14 cellular contexts compared by ENCODE assay signal in the genomic region with DNA sequence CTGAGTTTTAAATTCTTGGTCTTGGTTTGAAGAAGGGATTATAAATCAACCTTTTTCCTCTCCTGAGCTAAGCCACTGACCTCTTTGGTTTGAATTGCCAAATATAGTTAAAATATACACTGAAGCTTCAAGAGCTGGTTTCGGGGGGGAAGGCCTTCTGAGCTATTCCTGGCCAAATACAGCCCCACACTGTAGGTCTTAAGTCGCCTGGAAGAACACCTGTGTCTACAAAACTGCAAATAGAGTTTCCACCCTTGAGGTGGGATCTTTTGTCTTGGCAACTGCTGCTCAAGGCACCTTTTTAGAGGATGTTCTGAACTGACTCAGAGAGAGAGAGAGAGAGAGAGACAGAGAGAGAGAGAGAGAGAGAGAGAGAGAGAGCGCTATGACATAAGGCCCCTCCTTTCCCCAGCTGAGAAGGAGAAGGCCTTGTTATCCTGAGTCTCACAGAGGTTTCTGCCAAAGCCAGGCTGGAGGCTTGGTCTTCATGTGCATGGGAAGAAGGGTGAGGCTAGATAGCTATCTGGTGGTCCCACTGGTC. TPM values are rescaled to one million over a fixed set of nuclear protein-coding genes. Genes with fewer than 3 reads are reported as not detected.
DNase-seq lines count a peak whose midpoint lies in the region; ATAC-seq and TF ChIP-seq lines count a peak whose summit lies in the region.
"Had no signal": no experiment of that assay in that cellular context is flagged by ENCODE, and none has a peak within 500 bp of the region (broad histone marks: within the 10 kb centered on the region; RNA-seq: fewer than 3 reads in every experiment).

No MANE protein-coding gene starts in this region.

- no peak for TF ChIP-seq CTCF in OCI-LY3 (IDR thresholded peaks at IDR 0.05; ENCODE audit: low read depth, low read length)
- peak in 1 of 5 experiments; percentile 10 for TF ChIP-seq CTCF in tibial nerve (IDR thresholded peaks at IDR 0.05)
- TF ChIP-seq CTCF in glutamatergic neuron (IDR thresholded peaks at IDR 0.05; ENCODE audit: partially characterized antibody, unreplicated experiment), result no peak

- WGBS in tibial nerve, 2 donors, result 79 to 85% methylated on average over 3 of the region's 3 CpGs

- no peaks in the 10 kb centered on the region for H3K9me3 Mint-ChIP-seq in activated naive CD8-positive, alpha-beta T cell treated with anti-CD3 and anti-CD28 coated beads, Interleukin-2, amount 50 U/mL, for 24 hours
- no peaks in the 10 kb centered on the region for H3K9me3 Mint-ChIP-seq in activated naive CD8-positive, alpha-beta T cell treated with anti-CD3 and anti-CD28 coated beads for 36 hours
- peaks cover 2% of the 10 kb centered on the region for H3K9me3 Mint-ChIP-seq in glutamatergic neuron (ENCODE audit: unreplicated experiment)
- no peaks in the 10 kb centered on the region for H3K9me3 Mint-ChIP-seq in CD4-positive, alpha-beta memory T cell
- H3K9me3 Mint-ChIP-seq: naive thymus-derived CD8-positive, alpha-beta T cell had no signal

- H3K36me3 ChIP-seq in OCI-LY3 (replicated peaks; ENCODE audit: low read depth, low read length), result peaks cover 12% of the 10 kb centered on the region
- H3K36me3 ChIP-seq in tibial nerve, result no peaks in the 10 kb centered on the region
- H3K36me3 ChIP-seq in CD4-positive, alpha-beta memory T cell (ENCODE audit: insufficient read depth, low read length), result no peaks in the 10 kb centered on the region

- ATAC-seq in activated naive CD8-positive, alpha-beta T cell treated with anti-CD3 and anti-CD28 coated beads, Interleukin-2, amount 50 U/mL, for 24 hours, result no peak
- no peak for ATAC-seq in HG02798 (IDR thresholded peaks at IDR 0.05; ENCODE audit: poor library complexity, unreplicated experiment)
- ATAC-seq: naive thymus-derived CD8-positive, alpha-beta T cell; Right ventricle myocardium inferior had no signal

- no peak overlapping the region for H3K4me3 Mint-ChIP-seq in activated naive CD8-positive, alpha-beta T cell treated with anti-CD3 and anti-CD28 coated beads, Interleukin-2, amount 50 U/mL, for 24 hours
- H3K4me3 Mint-ChIP-seq in activated naive CD8-positive, alpha-beta T cell treated with anti-CD3 and anti-CD28 coated beads for 36 hours, result no peak overlapping the region
- H3K4me3 Mint-ChIP-seq in glutamatergic neuron (ENCODE audit: unreplicated experiment), result no peak overlapping the region
- H3K4me3 Mint-ChIP-seq in CD4-positive, alpha-beta memory T cell, result no peak overlapping the region
- H3K4me3 Mint-ChIP-seq: naive thymus-derived CD8-positive, alpha-beta T cell had no signal

- H3K4me3 ChIP-seq in OCI-LY3 (ENCODE audit: low read length), result no peak overlapping the region; the same call in 1 of the 2 replicates
- H3K4me3 ChIP-seq in tibial nerve, result no peak overlapping the region
- H3K4me3 ChIP-seq in CD4-positive, alpha-beta memory T cell (ENCODE audit: low read length in 2 of 2), result no peak overlapping the region

- no peaks in the 10 kb centered on the region for H3K36me3 Mint-ChIP-seq in activated naive CD8-positive, alpha-beta T cell treated with anti-CD3 and anti-CD28 coated beads, Interleukin-2, amount 50 U/mL, for 24 hours (ENCODE audit: low read depth)
- peaks cover 18% of the 10 kb centered on the region for H3K36me3 Mint-ChIP-seq in activated naive CD8-positive, alpha-beta T cell treated with anti-CD3 and anti-CD28 coated beads for 36 hours
- no peaks in the 10 kb centered on the region for H3K36me3 Mint-ChIP-seq in glutamatergic neuron (ENCODE audit: unreplicated experiment)
- no peaks in the 10 kb centered on the region for H3K36me3 Mint-ChIP-seq in CD4-positive, alpha-beta memory T cell
- H3K36me3 Mint-ChIP-seq: naive thymus-derived CD8-positive, alpha-beta T cell had no signal

- H3K9me3 ChIP-seq in OCI-LY3 (ENCODE audit: insufficient read depth, low read length) (0 out of 2 replicates have a peak, but pooled peaks cover 4% of the 10 kb centered on the region), tibial nerve (no peaks in the 10 kb centered on the region)
- H3K9me3 ChIP-seq in CD4-positive, alpha-beta memory T cell (ENCODE audit: control insufficient read depth in 1 of 2, low read length in 2 of 2), result no peaks in the 10 kb centered on the region

- peak overlapping the region; percentile 60 for H3K27ac Mint-ChIP-seq in activated naive CD8-positive, alpha-beta T cell treated with anti-CD3 and anti-CD28 coated beads, Interleukin-2, amount 50 U/mL, for 24 hours
- H3K27ac Mint-ChIP-seq in activated naive CD8-positive, alpha-beta T cell treated with anti-CD3 and anti-CD28 coated beads for 36 hours, result no peak overlapping the region
- H3K27ac Mint-ChIP-seq in glutamatergic neuron (ENCODE audit: unreplicated experiment), result no peak overlapping the region
- no peak overlapping the region for H3K27ac Mint-ChIP-seq in CD4-positive, alpha-beta memory T cell

- H3K27me3 ChIP-seq in OCI-LY3 (ENCODE audit: low read depth, low read length), result peaks cover 45% of the 10 kb centered on the region
- H3K27me3 ChIP-seq in tibial nerve, result no peaks in the 10 kb centered on the region
- peaks cover 19% of the 10 kb centered on the region for H3K27me3 ChIP-seq in CD4-positive, alpha-beta memory T cell (ENCODE audit: insufficient read depth, low read length)

- no peak for TF ChIP-seq POLR2A in tibial nerve (IDR thresholded peaks at IDR 0.05)

- CTCF ChIA-PET in CD4-positive, alpha-beta memory T cell (lab: Charles Lee; ENCODE audit: partially characterized antibody), result interaction anchor here (0.6 to 12.8 kb wide), 8 partner anchors 13 to 1985 kb away, joined by 3 to 349 read pairs (median 3); no protein-coding TSS in a partner anchor

- H3K4me1 ChIP-seq in OCI-LY3 (ENCODE audit: low read length) (peaks cover 52% of the 10 kb centered on the region), tibial nerve (peaks cover 0 to 46% (median 19%) of the 10 kb centered on the region in 4 donors)
- H3K4me1 ChIP-seq in CD4-positive, alpha-beta memory T cell (ENCODE audit: insufficient read depth, low read length), result peaks cover 32% of the 10 kb centered on the region

- intact Hi-C loops in CD4-positive, alpha-beta memory T cell (cut with micrococcal nuclease), result no loop called here

- peaks cover 40% of the 10 kb centered on the region for H3K27me3 Mint-ChIP-seq in activated naive CD8-positive, alpha-beta T cell treated with anti-CD3 and anti-CD28 coated beads, Interleukin-2, amount 50 U/mL, for 24 hours
- H3K27me3 Mint-ChIP-seq in activated naive CD8-positive, alpha-beta T cell treated with anti-CD3 and anti-CD28 coated beads for 36 hours, result peaks cover 63% of the 10 kb centered on the region
- H3K27me3 Mint-ChIP-seq in glutamatergic neuron (ENCODE audit: unreplicated experiment), result peaks cover 12% of the 10 kb centered on the region
- peaks cover 15 to 27% of the 10 kb centered on the region in 2 donors for H3K27me3 Mint-ChIP-seq in CD4-positive, alpha-beta memory T cell

- TF ChIP-seq EP300 in tibial nerve (IDR thresholded peaks at IDR 0.05), result no peak

- H4K20me1 ChIP-seq in OCI-LY3 (ENCODE audit: insufficient read depth, low read length), result no peaks in the 10 kb centered on the region

- H3K27ac ChIP-seq in OCI-LY3 (ENCODE audit: low read length) (peak overlapping the region; percentile 44; the same call in 1 of the 2 replicates), tibial nerve (peak overlapping the region in 3 of 4 donors; percentile 45 to 89 (median 69))
- H3K27ac ChIP-seq in CD4-positive, alpha-beta memory T cell (ENCODE audit: low read depth, low read length), result no peak overlapping the region

- H2AFZ ChIP-seq in OCI-LY3 (ENCODE audit: low read depth, low read length), result no peak overlapping the region

- no peaks in the 10 kb centered on the region for H3K79me2 ChIP-seq in OCI-LY3 (ENCODE audit: low read length)

- no peak for DNase-seq in activated naive CD8-positive, alpha-beta T cell treated with anti-CD3 and anti-CD28 coated beads, Interleukin-2, amount 50 U/mL, for 24 hours
- DNase-seq in activated naive CD8-positive, alpha-beta T cell treated with anti-CD3 and anti-CD28 coated beads for 36 hours, result no peak
- DNase-seq in fibroblast of gingiva (ENCODE audit: low read depth), result peak; percentile 75
- DNase-seq in tibial nerve (ENCODE audit: low spot score in 2 of 2), result no peak
- DNase-seq in glutamatergic neuron, result no peak
- DNase-seq in CD4-positive, alpha-beta memory T cell, result no peak
- DNase-seq: activated CD4-positive, alpha-beta T cell treated with anti-CD3 and anti-CD28 coated beads for 1 hour; activated naive CD4-positive, alpha-beta T cell treated with Interleukin-2 at 50 U/mL for 16 hours; effector CD8-positive, alpha-beta T cell; GF-D8; naive thymus-derived CD8-positive, alpha-beta T cell had no signal

- peaks cover 49% of the 10 kb centered on the region for H3K4me1 Mint-ChIP-seq in activated naive CD8-positive, alpha-beta T cell treated with anti-CD3 and anti-CD28 coated beads, Interleukin-2, amount 50 U/mL, for 24 hours
- H3K4me1 Mint-ChIP-seq in activated naive CD8-positive, alpha-beta T cell treated with anti-CD3 and anti-CD28 coated beads for 36 hours, result peaks cover 22% of the 10 kb centered on the region
- H3K4me1 Mint-ChIP-seq in glutamatergic neuron (ENCODE audit: low read depth, unreplicated experiment), result peaks cover 1% of the 10 kb centered on the region
- H3K4me1 Mint-ChIP-seq in CD4-positive, alpha-beta memory T cell, result peaks cover 10 to 29% (median 20%) of the 10 kb centered on the region in 4 donors

- POLR2A ChIA-PET in CD4-positive, alpha-beta memory T cell (lab: Charles Lee; ENCODE audit: partially characterized antibody), result no interaction called here

- no peak overlapping the region; the same call in 1 of the 2 replicates for H3K9ac ChIP-seq in OCI-LY3 (ENCODE audit: low read length)

- peak overlapping the region; percentile 93 for H3K4me2 ChIP-seq in OCI-LY3 (ENCODE audit: low read length)

RNA-seq across cellular contexts. Expression of gene ADM, which starts 5.5 kb away (rescaled TPM):
- total RNA-seq in activated naive CD8-positive, alpha-beta T cell treated with anti-CD3 and anti-CD28 coated beads for 36 hours, result 1 to 10 TPM; 1.5 to 2.1 TPM
- total RNA-seq in tibial nerve, result 100 to 1,000 TPM; 123 to 420 (median 197) TPM
- 0.22 TPM for total RNA-seq in glutamatergic neuron (ENCODE audit: unreplicated experiment)
- under 1 TPM; 0.49 to 0.53 TPM for total RNA-seq in CD4-positive, alpha-beta memory T cell
- polyA plus RNA-seq in CD4-positive, alpha-beta memory T cell, result under 1 TPM in 1 of 2 donors, not detected in 1; 0.31 TPM

RNA-seq across cellular contexts. Expression of gene SBF2, which starts 16.4 kb away (rescaled TPM):
- 1 to 10 TPM; 6.0 to 6.1 TPM for total RNA-seq in activated naive CD8-positive, alpha-beta T cell treated with anti-CD3 and anti-CD28 coated beads for 36 hours
- total RNA-seq in tibial nerve (100 to 1,000 TPM in 1 of 4 donors, 10 to 100 TPM in 3; 75.0 to 104 (median 86.9) TPM), glutamatergic neuron (ENCODE audit: unreplicated experiment) (30.7 TPM)
- 10 to 100 TPM; 13.8 to 15.4 TPM for total RNA-seq in CD4-positive, alpha-beta memory T cell
- polyA plus RNA-seq in CD4-positive, alpha-beta memory T cell, result 1 to 10 TPM in 1 of 2 donors, under 1 TPM in 1; 0.50 to 6.7 TPM

Comparison
In these comparisons a context has a peak if more than half of its experiments do, and no peak if none do; other contexts are left out.
1. RNA of gene ADM, which starts 5.5 kb away (total RNA-seq): 123 to 420 TPM in tibial nerve; 1.5 to 2.1 TPM in activated naive CD8-positive, alpha-beta T cell treated with anti-CD3 and anti-CD28 coated beads for 36 hours, 0.49 to 0.53 TPM in CD4-positive, alpha-beta memory T cell and 0.22 TPM in glutamatergic neuron (single experiment); every median in the first group is over 10 times any median in the second.